Comparison of ENCODE assay signal across 8 cellular contexts in genomic region chr1:29332204-29332603, GRCh38.
DNase-seq lines count a peak whose midpoint lies in the region; ATAC-seq lines count a peak whose summit lies in the region.

No MANE protein-coding gene starts in this region.

- H4K8ac ChIP-seq in mesendoderm (ENCODE audit: low read depth, low read length): no peak overlapping the region

- no peak overlapping the region for H4K5ac ChIP-seq in mesendoderm (ENCODE audit: low read length)

- H3K23ac ChIP-seq in mesendoderm (ENCODE audit: low read length): no peak overlapping the region

- no peak overlapping the region for H2AFZ ChIP-seq in Karpas-422 (ENCODE audit: low read length)

- H3K27me3 ChIP-seq in Karpas-422 (ENCODE audit: low read length) (no peaks in the 10 kb centered on the region), adipocyte (replicated peaks; ENCODE audit: control insufficient read depth, insufficient read depth, low read length) (no peaks in the 10 kb centered on the region), mesendoderm (ENCODE audit: insufficient read depth, low read length, poor library complexity) (no peaks in the 10 kb centered on the region)

- H2BK120ac ChIP-seq in mesendoderm (ENCODE audit: low read depth, low read length): no peak overlapping the region

- H3K18ac ChIP-seq in mesendoderm (ENCODE audit: low read length): no peak overlapping the region

- H3K4me1 ChIP-seq in Karpas-422 (ENCODE audit: low read length): no peaks in the 10 kb centered on the region
- H3K4me1 ChIP-seq in adipocyte (ENCODE audit: control insufficient read depth, insufficient read depth, low read length): no peaks in the 10 kb centered on the region
- H3K4me1 ChIP-seq in mesendoderm (ENCODE audit: control insufficient read depth, low read depth, low read length): peaks cover 2% of the 10 kb centered on the region

- H2AK5ac ChIP-seq in mesendoderm (ENCODE audit: low read length): no peak overlapping the region

- H3K9me2 ChIP-seq in Karpas-422 (replicated peaks; ENCODE audit: insufficient read depth, low read length): no peaks in the 10 kb centered on the region

- H2BK5ac ChIP-seq in mesendoderm (ENCODE audit: low read length): no peak overlapping the region

- no peak overlapping the region for H3K4me2 ChIP-seq in Karpas-422 (ENCODE audit: low read depth, low read length, poor library complexity, severe bottlenecking)
- H3K4me2 ChIP-seq in mesendoderm (ENCODE audit: low read length): no peak overlapping the region

- DNase-seq in NCI-H510A treated with DMSO at 0.1 percent for 48 hours (lab: John Stamatoyannopoulos, UW) (peak; percentile 23), NCI-H510A (lab: John Stamatoyannopoulos, UW) (no peak), Karpas-422 (peak; percentile 82), adipocyte (ENCODE audit: low read depth) (peak; percentile 37), mesendoderm (peak; percentile 84)

- WGBS in mesendoderm (ENCODE audit: extremely low coverage, insufficient coverage, low lambda C conversion rate): no CpG with 5 or more reads among the region's 6 CpGs

- no peaks in the 10 kb centered on the region for H3K9me3 ChIP-seq in Karpas-422 (ENCODE audit: low read length)
- no peaks in the 10 kb centered on the region for H3K9me3 ChIP-seq in adipocyte (ENCODE audit: control insufficient read depth, low read length)

- no peak overlapping the region for H3K4ac ChIP-seq in mesendoderm (ENCODE audit: low read depth, low read length)

- no peaks in the 10 kb centered on the region for H4K20me1 ChIP-seq in Karpas-422 (ENCODE audit: insufficient read depth, low read depth, low read length)

- H3K4me3 ChIP-seq in Karpas-422 (ENCODE audit: low read length) (no peak overlapping the region), adipocyte (ENCODE audit: low read length) (no peak overlapping the region), mesendoderm (ENCODE audit: low read length) (no peak overlapping the region)

- H3K27ac ChIP-seq in Karpas-422 (ENCODE audit: low read length) (no peak overlapping the region), mesendoderm (ENCODE audit: low read depth, low read length) (no peak overlapping the region)

- H3K79me2 ChIP-seq in Karpas-422 (ENCODE audit: low read length): no peaks in the 10 kb centered on the region
- H3K79me2 ChIP-seq in mesendoderm (ENCODE audit: control insufficient read depth, insufficient read depth, low read length): no peaks in the 10 kb centered on the region

- H3K9ac ChIP-seq in Karpas-422 (ENCODE audit: low read length) (no peak overlapping the region), adipocyte (ENCODE audit: low read length) (no peak overlapping the region), mesendoderm (ENCODE audit: low read length) (no peak overlapping the region)

- H3K79me1 ChIP-seq in mesendoderm (ENCODE audit: low read length): no peaks in the 10 kb centered on the region

- H3K36me3 ChIP-seq in Karpas-422 (ENCODE audit: insufficient read depth, low read length) (no peaks in the 10 kb centered on the region), adipocyte (ENCODE audit: control insufficient read depth, insufficient read depth, low read length, severe bottlenecking) (peaks cover 4% of the 10 kb centered on the region), mesendoderm (ENCODE audit: control insufficient read depth, insufficient read depth, low read length) (no peaks in the 10 kb centered on the region)

- ATAC-seq in GM19455 (IDR thresholded peaks at IDR 0.05; ENCODE audit: unreplicated experiment) (no peak), HG03520 (IDR thresholded peaks at IDR 0.05; ENCODE audit: unreplicated experiment) (no peak), HG03135 (IDR thresholded peaks at IDR 0.05; ENCODE audit: unreplicated experiment) (no peak)

- no peak overlapping the region for H2BK15ac ChIP-seq in mesendoderm (replicated peaks; ENCODE audit: low read depth)

- no peak overlapping the region for H3K56ac ChIP-seq in mesendoderm (ENCODE audit: low read length)
